In genomic region chr1:6444377-6444776, GRCh38 we compare ENCODE assay signal across 1 cellular context.
TF ChIP-seq lines count a peak whose summit lies in the region.

No MANE protein-coding gene starts in this region.

TF ChIP-seq in HepG2, 621 proteins besides CTCF, POLR2A, EP300 and RAD21 (continued from another document):
- TF ChIP-seq NFIB (CRISPR knock-in tag; IDR thresholded peaks at IDR 0.05; ENCODE audit: borderline replicate concordance) (0 out of 2 replicates have a peak, but pooled peaks have one; percentile 3), ZBTB46 (CRISPR knock-in tag; IDR thresholded peaks at IDR 0.05; ENCODE audit: borderline replicate concordance) (no peak), ZNF251 (CRISPR knock-in tag; IDR thresholded peaks at IDR 0.05) (no peak), DNMT1 (CRISPR knock-in tag; IDR thresholded peaks at IDR 0.05) (no peak), CAMTA2 (CRISPR knock-in tag; IDR thresholded peaks at IDR 0.05; ENCODE audit: borderline replicate concordance) (no peak), ZSCAN25 (CRISPR knock-in tag; IDR thresholded peaks at IDR 0.05) (no peak), ZBTB10 (CRISPR knock-in tag; IDR thresholded peaks at IDR 0.05; ENCODE audit: borderline replicate concordance) (no peak)
